Comparison of ENCODE assay signal across 11 cellular contexts in the genomic region with DNA sequence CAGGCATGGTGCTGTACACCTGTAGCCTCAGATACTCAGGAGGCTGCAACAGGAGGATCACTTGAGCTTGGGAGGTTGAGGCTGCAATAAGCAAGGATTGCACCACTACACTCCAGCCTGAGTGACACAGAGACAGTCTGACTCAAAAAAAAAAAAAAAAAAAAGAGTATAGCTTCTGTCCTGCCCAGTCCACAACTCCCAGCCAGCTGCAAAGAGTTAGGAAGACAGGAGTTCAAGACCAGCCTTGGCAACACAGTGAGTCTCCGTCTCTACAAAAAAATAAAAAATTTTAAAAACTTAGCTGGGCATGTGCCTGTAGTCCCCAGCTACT. TPM values are rescaled to one million over a fixed set of nuclear protein-coding genes. Genes with fewer than 3 reads are reported as not detected.
DNase-seq lines count a peak whose midpoint lies in the region; ATAC-seq, FAIRE-seq and TF ChIP-seq lines count a peak whose summit lies in the region.
"Had no signal": no experiment of that assay in that cellular context is flagged by ENCODE, and none has a peak within 500 bp of the region (broad histone marks: within the 10 kb centered on the region; RNA-seq: fewer than 3 reads in every experiment).

No MANE protein-coding gene starts in this region.

- no peaks in the 10 kb centered on the region for H3K27me3 ChIP-seq in ascending aorta
- no peaks in the 10 kb centered on the region for H3K27me3 ChIP-seq in keratinocyte (ENCODE audit: control insufficient read depth, extremely low read depth, insufficient read depth, low read length)
- H3K27me3 ChIP-seq in A673 (replicated peaks; ENCODE audit: insufficient read depth, low read depth, low read length, poor library complexity) = no peaks in the 10 kb centered on the region
- no peaks in the 10 kb centered on the region for H3K27me3 ChIP-seq in CD4-positive, alpha-beta T cell (ENCODE audit: control insufficient read depth, insufficient read depth, low read length)
- H3K27me3 ChIP-seq: neutrophil had no signal

- intact Hi-C loops in ascending aorta (cut with DNase I) = loop anchor here (1.0 to 5.0 kb wide), 4 partner anchors 12 to 140 kb away; no protein-coding TSS in a partner anchor
- intact Hi-C loops in A673 (cut with micrococcal nuclease; ENCODE audit: unreplicated experiment) = no loop called here
- intact Hi-C loops in CD4-positive, alpha-beta T cell (cut with DNase I, micrococcal nuclease) = no loop called here
- intact Hi-C loops in posterior cingulate gyrus (cut with DNase I) = no loop called here

- H3K79me2 ChIP-seq in keratinocyte (ENCODE audit: control insufficient read depth, insufficient read depth, low read length) = peaks cover 67% of the 10 kb centered on the region

- TF ChIP-seq CTCF in ascending aorta (IDR thresholded peaks at IDR 0.05) = no peak
- TF ChIP-seq CTCF in keratinocyte (optimal IDR thresholded peaks at IDR 0.05 in 1 of 3, IDR thresholded peaks at IDR 0.05 in 1 of 3, conservative IDR thresholded peaks at IDR 0.05 in 1 of 3; ENCODE audit: extremely low read depth in 1 of 3, insufficient read depth in 2 of 3, low read length in 3 of 3) = no peak
- no peak for TF ChIP-seq CTCF in A673 (conservative IDR thresholded peaks at IDR 0.05; ENCODE audit: low read depth, low read length)
- no peak for TF ChIP-seq CTCF in CD4-positive, alpha-beta T cell (IDR thresholded peaks at IDR 0.05)

- no peak for ATAC-seq in stimulated activated naive B cell treated with anti-CD40 and anti-IgM and Interleukin-4, amounts not matched to agents 10 μg/mL and 1 μg/mL and 100 μg/mL, for 72 hours (replicated peaks)
- no peak for ATAC-seq in CD4-positive, alpha-beta T cell (ENCODE audit: poor library complexity)
- ATAC-seq in HG02623 (IDR thresholded peaks at IDR 0.05; ENCODE audit: unreplicated experiment) = no peak
- ATAC-seq: activated CD4-positive, CD25-positive, alpha-beta regulatory T cell treated with anti-CD3 and anti-CD28 coated beads, Interleukin-2, amount 50 U/mL, for 24 hours had no signal

- peaks cover 2 to 25% of the 10 kb centered on the region in 2 donors for H3K36me3 Mint-ChIP-seq in stimulated activated naive B cell treated with anti-CD40 and anti-IgM and Interleukin-4, amounts not matched to agents 10 μg/mL and 1 μg/mL and 100 μg/mL, for 72 hours
- H3K36me3 Mint-ChIP-seq in CD4-positive, alpha-beta T cell (ENCODE audit: low read depth) = no peaks in the 10 kb centered on the region

- peak overlapping the region; percentile 65 for H3K27ac Mint-ChIP-seq in stimulated activated naive B cell treated with anti-CD40 and anti-IgM and Interleukin-4, amounts not matched to agents 10 μg/mL and 1 μg/mL and 100 μg/mL, for 72 hours
- H3K27ac Mint-ChIP-seq in CD4-positive, alpha-beta T cell = no peak overlapping the region
- H3K27ac Mint-ChIP-seq: activated T-helper 2 cell treated with anti-CD3 and anti-CD28 coated beads, Interferon-gamma antibody, Interleukin-2, Interleukin-4, amounts not matched to agents 10 μg/mL and 5 μg/mL and 100 μg/mL, durations not matched to agents 14 hours and 24 hours and 36 hours had no signal

- H3K9me3 ChIP-seq in ascending aorta = no peaks in the 10 kb centered on the region
- H3K9me3 ChIP-seq in keratinocyte (ENCODE audit: control insufficient read depth, low read depth, low read length) = no peaks in the 10 kb centered on the region
- H3K9me3 ChIP-seq in A673 (ENCODE audit: low read depth, low read length, poor library complexity, severe bottlenecking) = no peaks in the 10 kb centered on the region
- no peaks in the 10 kb centered on the region for H3K9me3 ChIP-seq in CD4-positive, alpha-beta T cell (ENCODE audit: control insufficient read depth, low read length)
- H3K9me3 ChIP-seq: neutrophil had no signal

- H3K4me1 ChIP-seq in ascending aorta (peaks cover 30 to 59% of the 10 kb centered on the region in 2 donors), keratinocyte (ENCODE audit: control insufficient read depth, extremely low read depth, insufficient read depth, low read length) (peaks cover 26% of the 10 kb centered on the region), A673 (ENCODE audit: insufficient read depth, low read length, poor library complexity, severe bottlenecking) (peaks cover 28% of the 10 kb centered on the region)

- peaks cover 3% of the 10 kb centered on the region for H4K20me1 ChIP-seq in keratinocyte (ENCODE audit: control insufficient read depth, extremely low read depth, insufficient read depth, low read length)

- no peaks in the 10 kb centered on the region for H3K9me3 Mint-ChIP-seq in stimulated activated naive B cell treated with anti-CD40 and anti-IgM and Interleukin-4, amounts not matched to agents 10 μg/mL and 1 μg/mL and 100 μg/mL, for 72 hours
- no peaks in the 10 kb centered on the region for H3K9me3 Mint-ChIP-seq in CD4-positive, alpha-beta T cell

- H3K9me1 ChIP-seq in keratinocyte (ENCODE audit: control insufficient read depth, extremely low read depth, insufficient read depth, low read length) = no peaks in the 10 kb centered on the region

- H3K4me3 ChIP-seq in ascending aorta (no peak overlapping the region), keratinocyte (ENCODE audit: control insufficient read depth in 2 of 3, extremely low read depth in 1 of 3, insufficient read depth in 2 of 3, low read depth in 1 of 3, low read length in 3 of 3) (no peak overlapping the region), A673 (ENCODE audit: low read depth, low read length, poor library complexity, severe bottlenecking) (no peak overlapping the region)

- H3K9ac ChIP-seq in keratinocyte (ENCODE audit: control insufficient read depth, extremely low read depth, insufficient read depth, low read length) = no peak overlapping the region

- H3K4me3 Mint-ChIP-seq in stimulated activated naive B cell treated with anti-CD40 and anti-IgM and Interleukin-4, amounts not matched to agents 10 μg/mL and 1 μg/mL and 100 μg/mL, for 72 hours = peak overlapping the region in 1 of 2 donors; percentile 16
- H3K4me3 Mint-ChIP-seq in CD4-positive, alpha-beta T cell = no peak overlapping the region

- dilution Hi-C loops in keratinocyte (cut with MboI; ENCODE audit: extremely low pct_ligation_motif_present, low sequenced_read_pairs) = no loop called here

- no peaks in the 10 kb centered on the region for H3K36me3 ChIP-seq in ascending aorta
- H3K36me3 ChIP-seq in keratinocyte (ENCODE audit: control insufficient read depth in 2 of 2, extremely low read depth in 1 of 2, insufficient read depth in 2 of 2, low read length in 2 of 2) = peaks cover 0 to 4% of the 10 kb centered on the region in 2 experiments
- peaks cover 3% of the 10 kb centered on the region for H3K36me3 ChIP-seq in A673 (ENCODE audit: insufficient read depth, low read length, poor library complexity, severe bottlenecking)
- H3K36me3 ChIP-seq: neutrophil had no signal

- H3K4me2 ChIP-seq in keratinocyte (ENCODE audit: control insufficient read depth, extremely low read depth, insufficient read depth, low read depth, low read length) = no peak overlapping the region

- peaks cover 45 to 80% of the 10 kb centered on the region in 2 donors for H3K4me1 Mint-ChIP-seq in stimulated activated naive B cell treated with anti-CD40 and anti-IgM and Interleukin-4, amounts not matched to agents 10 μg/mL and 1 μg/mL and 100 μg/mL, for 72 hours
- peaks cover 9% of the 10 kb centered on the region for H3K4me1 Mint-ChIP-seq in CD4-positive, alpha-beta T cell (ENCODE audit: low read depth)

- BruUV-seq in A673 (replicated peaks; lab: Mats Ljungman, UMichigan) = no TSS peak

- no peaks in the 10 kb centered on the region for H3K27me3 Mint-ChIP-seq in stimulated activated naive B cell treated with anti-CD40 and anti-IgM and Interleukin-4, amounts not matched to agents 10 μg/mL and 1 μg/mL and 100 μg/mL, for 72 hours
- H3K27me3 Mint-ChIP-seq in CD4-positive, alpha-beta T cell = no peaks in the 10 kb centered on the region

- FAIRE-seq in keratinocyte (lab: Jason Lieb, UNC) = no peak

- POLR2A ChIA-PET in A673 (lab: Charles Lee; ENCODE audit: low non-redundant PET) = no interaction called here
- POLR2A ChIA-PET in CD4-positive, alpha-beta T cell (lab: Charles Lee) = no interaction called here

- no peak overlapping the region for H2AFZ ChIP-seq in keratinocyte (ENCODE audit: control insufficient read depth, low read length)

- CTCF ChIA-PET in A673 (lab: Charles Lee) = no interaction called here
- CTCF ChIA-PET in CD4-positive, alpha-beta T cell (lab: Charles Lee) = no interaction called here

- peak overlapping the region; percentile 93 to 98 for H3K27ac ChIP-seq in ascending aorta
- peak overlapping the region; percentile 10 for H3K27ac ChIP-seq in keratinocyte (ENCODE audit: control insufficient read depth, insufficient read depth, low read length)
- H3K27ac ChIP-seq in A673 (ENCODE audit: low read depth, low read length, poor library complexity, severe bottlenecking) = no peak overlapping the region
- no peak overlapping the region for H3K27ac ChIP-seq in CD4-positive, alpha-beta T cell (ENCODE audit: low read depth, low read length)
- H3K27ac ChIP-seq: neutrophil had no signal

- DNase-seq in ELR (ENCODE audit: low read depth) (peak; percentile 45), ascending aorta (ENCODE audit: low spot score in 2 of 2) (no peak), keratinocyte (ENCODE audit: low read depth, low spot score) (no peak), A673 (ENCODE audit: low spot score) (no peak), posterior cingulate gyrus (no peak)
- DNase-seq in stimulated activated naive B cell treated with anti-CD40 and anti-IgM and Interleukin-4, amounts not matched to agents 10 μg/mL and 1 μg/mL and 100 μg/mL, for 72 hours = no peak
- no peak for DNase-seq in CD4-positive, alpha-beta T cell

RNA-seq across cellular contexts. Expression of a gene that starts 28.3 kb away (rescaled TPM):
- total RNA-seq in ascending aorta = not detected
- 0.22 to 0.34 TPM (median 0.26 TPM) in 3 replicates for polyA plus RNA-seq in keratinocyte
- polyA plus RNA-seq in keratinocyte (2011; ENCODE audit: low read depth) = 0.29 TPM
- polyA plus RNA-seq in keratinocyte (2011; cell fraction: cytosol; rRNA removed) = 0.25 and 0.40 TPM in 2 replicates
- 0.60 and 0.61 TPM in 2 replicates for polyA plus RNA-seq in keratinocyte (2011; cell fraction: nucleus; rRNA removed)
- 0.21 and 0.31 TPM in 2 replicates for polyA plus RNA-seq in keratinocyte (2012; ENCODE audit: low replicate concordance)
- polyA minus RNA-seq in keratinocyte = 0.89 TPM in 1 of 3 replicates, not detected in the others
- polyA minus RNA-seq in keratinocyte (2011; cell fraction: cytosol; rRNA and poly(A)+ RNA removed) = not detected
- polyA minus RNA-seq in keratinocyte (2011; cell fraction: nucleus; rRNA and poly(A)+ RNA removed) = not detected in 2 replicates
- total RNA-seq in A673 (2021) = not detected in 2 replicates
- total RNA-seq in CD4-positive, alpha-beta T cell = not detected
- total RNA-seq: activated T-helper 2 cell treated with anti-CD3 and anti-CD28 coated beads, Interferon-gamma antibody, Interleukin-2, Interleukin-4, amounts not matched to agents 10 μg/mL and 5 μg/mL and 100 μg/mL, durations not matched to agents 14 hours and 24 hours and 36 hours had no signal

Comparison
In these comparisons a context has a peak if more than half of its experiments do, and no peak if none do; other contexts are left out.
1. H3K27ac ChIP-seq: peak in ascending aorta (2 of 2) and keratinocyte (single experiment); none in A673 (single experiment) and CD4-positive, alpha-beta T cell (single experiment).